In genomic region chr10:83680470-83680891, GRCh38 we compare ENCODE assay signal across 8 cellular contexts.
DNase-seq lines count a peak whose midpoint lies in the region; ATAC-seq and TF ChIP-seq lines count a peak whose summit lies in the region.

No MANE protein-coding gene starts in this region.

- H3K9me3 Mint-ChIP-seq in activated CD8-positive, alpha-beta T cell treated with anti-CD3 and anti-CD28 coated beads for 36 hours: no peaks in the 10 kb centered on the region

- no peak for TF ChIP-seq CTCF in GM13976 (IDR thresholded peaks at IDR 0.05; ENCODE audit: borderline replicate concordance, control extremely low read depth, extremely low read depth, insufficient read depth, missing control alignments)
- no peak for TF ChIP-seq CTCF in activated CD8-positive, alpha-beta T cell treated with anti-CD3 and anti-CD28 coated beads for 36 hours (IDR thresholded peaks at IDR 0.05)
- no peak for TF ChIP-seq CTCF in tibial artery (IDR thresholded peaks at IDR 0.05)

- H3K4me3 Mint-ChIP-seq in activated CD8-positive, alpha-beta T cell treated with anti-CD3 and anti-CD28 coated beads for 36 hours: no peak overlapping the region

- peak; percentile 96 for ATAC-seq in GM19351 (IDR thresholded peaks at IDR 0.05; ENCODE audit: unreplicated experiment)
- peak; percentile 99 for ATAC-seq in HG03039 (IDR thresholded peaks at IDR 0.05; ENCODE audit: unreplicated experiment)
- ATAC-seq in activated CD8-positive, alpha-beta T cell treated with anti-CD3 and anti-CD28 coated beads for 36 hours: peak; percentile 94

- in situ Hi-C loops in GM13976 (cut with MboI; ENCODE audit: low sequenced_read_pairs, unreplicated experiment): no loop called here

- CTCF ChIA-PET in activated CD8-positive, alpha-beta T cell treated with anti-CD3 and anti-CD28 coated beads for 36 hours (lab: Charles Lee): no interaction called here

- no peaks in the 10 kb centered on the region for H3K4me1 ChIP-seq in tibial artery

- H3K27me3 Mint-ChIP-seq in activated CD8-positive, alpha-beta T cell treated with anti-CD3 and anti-CD28 coated beads for 36 hours: no peaks in the 10 kb centered on the region

- POLR2A ChIA-PET in activated CD8-positive, alpha-beta T cell treated with anti-CD3 and anti-CD28 coated beads for 36 hours (lab: Charles Lee): no interaction called here

- H3K4me1 Mint-ChIP-seq in activated CD8-positive, alpha-beta T cell treated with anti-CD3 and anti-CD28 coated beads for 36 hours (ENCODE audit: low read depth): peaks cover 15% of the 10 kb centered on the region

- DNase-seq in GM13976 (ENCODE audit: low spot score): peak; percentile 72
- DNase-seq in activated CD8-positive, alpha-beta T cell treated with anti-CD3 and anti-CD28 coated beads for 36 hours: peak; percentile 50
- no peak for DNase-seq in occipital lobe (lab: John Stamatoyannopoulos, UW)
- DNase-seq in SIG-M5 treated with dmso at 0.1 percent for 504 hours (lab: John Stamatoyannopoulos, UW; ENCODE audit: unreplicated experiment): no peak
- DNase-seq in ureter (ENCODE audit: low spot score): no peak
- DNase-seq in tibial artery: no peak

- no peak overlapping the region for H3K27ac Mint-ChIP-seq in activated CD8-positive, alpha-beta T cell treated with anti-CD3 and anti-CD28 coated beads for 36 hours

- no peaks in the 10 kb centered on the region for H3K36me3 ChIP-seq in tibial artery

- H3K36me3 Mint-ChIP-seq in activated CD8-positive, alpha-beta T cell treated with anti-CD3 and anti-CD28 coated beads for 36 hours (ENCODE audit: low read depth): no peaks in the 10 kb centered on the region

- intact Hi-C loops in activated CD8-positive, alpha-beta T cell treated with anti-CD3 and anti-CD28 coated beads for 36 hours (cut with micrococcal nuclease): no loop called here
- intact Hi-C loops in tibial artery (cut with DNase I; ENCODE audit: low total_unique reads): no loop called here

- no peaks in the 10 kb centered on the region for H3K9me3 ChIP-seq in tibial artery

- no peak overlapping the region for H3K27ac ChIP-seq in tibial artery

- no peak overlapping the region for H3K4me3 ChIP-seq in tibial artery

- H3K27me3 ChIP-seq in tibial artery: no peaks in the 10 kb centered on the region

Comparison
In these comparisons a context has a peak if more than half of its experiments do, and no peak if none do; other contexts are left out.
1. DNase-seq: peak in GM13976 (single experiment) and activated CD8-positive, alpha-beta T cell treated with anti-CD3 and anti-CD28 coated beads for 36 hours (single experiment); none in occipital lobe (single experiment), SIG-M5 treated with dmso at 0.1 percent for 504 hours (single experiment), ureter (single experiment) and tibial artery (0 of 2).
2. Peak in every context shown above with its lines, with median percentiles within 50 percentile points of each other: ATAC-seq.